In genomic region chr11:127524618-127525017, GRCh38 we compare ENCODE assay signal across 26 cellular contexts.
"Had no signal": no experiment of that assay in that cellular context is flagged by ENCODE, and none has a peak within 500 bp of the region (broad histone marks: within the 10 kb centered on the region; RNA-seq: fewer than 3 reads in every experiment).

No MANE protein-coding gene starts in this region.

- H3K27ac ChIP-seq: ascending aorta, VCaP had no signal

- H3K9me3 ChIP-seq: ascending aorta had no signal

- H3K4me3 ChIP-seq: ascending aorta, K562 had no signal

- DNase-seq: activated CD4-positive, alpha-beta memory T cell treated with anti-CD3 and anti-CD28 coated beads for 36 hours; activated CD4-positive, alpha-beta T cell treated with anti-CD3 and anti-CD28 coated beads, Interleukin-2, amount 10 ng/mL, durations not matched to agents 7 days and 5 days; activated CD4-positive, CD25-positive, alpha-beta regulatory T cell; activated CD8-positive, alpha-beta memory T cell treated with anti-CD3 and anti-CD28 coated beads for 24 hours; activated effector memory CD4-positive, alpha-beta T cell treated with anti-CD3 and anti-CD28 coated beads, Interleukin-2, amount 50 U/mL, for 16 hours; activated naive CD4-positive, alpha-beta T cell treated with Interleukin-2 at 50 U/mL for 16 hours; activated naive CD8-positive, alpha-beta T cell treated with anti-CD3 and anti-CD28 coated beads, Interleukin-2, amount 50 U/mL, for 24 hours; activated T-cell treated with anti-CD3 and anti-CD28 coated beads, Interleukin-2, amount 50 U/mL, for 4 hours; amniotic stem cell; Karpas-422; NCI-H146; NCI-H187 treated with DMSO at 0.1 percent for 48 hours; NCI-H2081 treated with DMSO at 0.1 percent for 48 hours; NCI-H2227 treated with DMSO at 0.1 percent for 48 hours; NCI-H510A; NCI-H526 treated with DMSO at 0.1 percent for 48 hours; NCI-H82; SIG-M5; T-cell; T-helper 2 cell; T1000 had no signal

- FAIRE-seq: K562 had no signal

- H3K27ac Mint-ChIP-seq: activated CD4-positive, alpha-beta memory T cell treated with anti-CD3 and anti-CD28 coated beads for 36 hours; activated CD4-positive, alpha-beta T cell treated with anti-CD3 and anti-CD28 coated beads, Interleukin-2, amount 10 ng/mL, durations not matched to agents 7 days and 5 days; activated naive CD4-positive, alpha-beta T cell treated with anti-CD3 and anti-CD28 coated beads, Interleukin-2, amount 50 U/mL, for 72 hours; activated naive CD8-positive, alpha-beta T cell treated with anti-CD3 and anti-CD28 coated beads, Interleukin-2, amount 50 U/mL, for 24 hours; T-cell had no signal

- H3K9me3 Mint-ChIP-seq: activated CD4-positive, alpha-beta memory T cell treated with anti-CD3 and anti-CD28 coated beads for 36 hours; activated CD4-positive, alpha-beta T cell treated with anti-CD3 and anti-CD28 coated beads, Interleukin-2, amount 10 ng/mL, durations not matched to agents 7 days and 5 days; activated T-cell treated with anti-CD3 and anti-CD28 coated beads, Interleukin-2, amount 50 U/mL, for 4 hours had no signal

- H3K4me3 Mint-ChIP-seq: activated CD4-positive, alpha-beta memory T cell treated with anti-CD3 and anti-CD28 coated beads for 36 hours; activated CD4-positive, alpha-beta T cell treated with anti-CD3 and anti-CD28 coated beads, Interleukin-2, amount 10 ng/mL, durations not matched to agents 7 days and 5 days; activated naive CD8-positive, alpha-beta T cell treated with anti-CD3 and anti-CD28 coated beads, Interleukin-2, amount 50 U/mL, for 24 hours; activated T-cell treated with anti-CD3 and anti-CD28 coated beads, Interleukin-2, amount 50 U/mL, for 4 hours; T-cell had no signal

- ATAC-seq: activated naive CD4-positive, alpha-beta T cell treated with anti-CD3 and anti-CD28 coated beads, Interleukin-2, amount 50 U/mL, for 72 hours; activated naive CD8-positive, alpha-beta T cell treated with anti-CD3 and anti-CD28 coated beads, Interleukin-2, amount 50 U/mL, for 24 hours; activated T-cell treated with anti-CD3 and anti-CD28 coated beads, Interleukin-2, amount 50 U/mL, for 4 hours; K562; T-cell had no signal

- H3K27me3 Mint-ChIP-seq: activated CD4-positive, alpha-beta T cell treated with anti-CD3 and anti-CD28 coated beads, Interleukin-2, amount 10 ng/mL, durations not matched to agents 7 days and 5 days had no signal

- H3K27me3 ChIP-seq: ascending aorta had no signal

- H3K36me3 Mint-ChIP-seq: activated CD4-positive, alpha-beta memory T cell treated with anti-CD3 and anti-CD28 coated beads for 36 hours; activated naive CD4-positive, alpha-beta T cell treated with anti-CD3 and anti-CD28 coated beads, Interleukin-2, amount 50 U/mL, for 72 hours; brain; T-cell had no signal

- H3K4me1 ChIP-seq: ascending aorta had no signal

- H3K36me3 ChIP-seq: ascending aorta had no signal

- H3K4me1 Mint-ChIP-seq: activated CD4-positive, alpha-beta T cell treated with anti-CD3 and anti-CD28 coated beads, Interleukin-2, amount 10 ng/mL, durations not matched to agents 7 days and 5 days; activated naive CD8-positive, alpha-beta T cell treated with anti-CD3 and anti-CD28 coated beads, Interleukin-2, amount 50 U/mL, for 24 hours; T-cell had no signal
